Comparison of ENCODE assay signal across 27 cellular contexts in genomic region chr4:170758988-170759387, GRCh38.
"Had no signal": no experiment of that assay in that cellular context is flagged by ENCODE, and none has a peak within 500 bp of the region (broad histone marks: within the 10 kb centered on the region; RNA-seq: fewer than 3 reads in every experiment).

No MANE protein-coding gene starts in this region.

- H3K4me3 ChIP-seq: body of pancreas, cardiac muscle cell, colonic mucosa, esophagus squamous epithelium, lower lobe of right lung, neural progenitor cell, spleen, suprapubic skin, tibial artery, upper lobe of right lung had no signal

- H3K27me3 ChIP-seq: body of pancreas, cardiac muscle cell, colonic mucosa, esophagus squamous epithelium, neural progenitor cell, spleen, suprapubic skin, tibial artery, upper lobe of right lung had no signal

- H3K36me3 ChIP-seq: cardiac muscle cell, colonic mucosa, esophagus squamous epithelium, lower lobe of right lung, neural progenitor cell, spleen, suprapubic skin, tibial artery, upper lobe of right lung had no signal

- ATAC-seq: body of pancreas, left lobe of liver, lower lobe of right lung, natural killer cell, right cardiac atrium, upper lobe of right lung had no signal

- DNase-seq: activated CD4-positive, alpha-beta T cell treated with anti-CD3 and anti-CD28 coated beads for 4 hours; activated CD4-positive, alpha-beta T cell treated with anti-CD3 and anti-CD28 coated beads, Interleukin-2, amount 50 U/mL, for 4 hours; activated CD4-positive, CD25-positive, alpha-beta regulatory T cell; activated effector memory CD4-positive, alpha-beta T cell treated with Interleukin-2 at 50 U/mL for 16 hours; activated naive CD4-positive, alpha-beta T cell treated with Interleukin-2 at 50 U/mL for 16 hours; anterior cingulate cortex; body of pancreas; cerebellar nuclear complex; colonic mucosa; effector CD8-positive, alpha-beta T cell; esophagus squamous epithelium; foreskin melanocyte; kidney glomerular epithelial cell; lower lobe of right lung; mesenchymal stem cell; natural killer cell; occipital lobe; right cardiac atrium; spleen; stimulated activated naive CD4-positive, alpha-beta T cell; tibial artery; upper lobe of right lung had no signal

- H3K27ac ChIP-seq: body of pancreas, cardiac muscle cell, colonic mucosa, epithelial cell of prostate, esophagus squamous epithelium, lower lobe of right lung, neural progenitor cell, spleen, suprapubic skin, tibial artery, upper lobe of right lung had no signal

- H3K4me1 ChIP-seq: body of pancreas, colonic mucosa, esophagus squamous epithelium, lower lobe of right lung, neural progenitor cell, spleen, suprapubic skin, tibial artery, upper lobe of right lung had no signal

- H3K9me3 ChIP-seq: body of pancreas, colonic mucosa, esophagus squamous epithelium, lower lobe of right lung, tibial artery, upper lobe of right lung had no signal
